Comparison of ENCODE assay signal across 12 cellular contexts in genomic region chr11:96097844-96098421, GRCh38.
DNase-seq lines count a peak whose midpoint lies in the region; ATAC-seq, FAIRE-seq and TF ChIP-seq lines count a peak whose summit lies in the region.
"Had no signal": no experiment of that assay in that cellular context is flagged by ENCODE, and none has a peak within 500 bp of the region (broad histone marks: within the 10 kb centered on the region; RNA-seq: fewer than 3 reads in every experiment).

No MANE protein-coding gene starts in this region.

- peak overlapping the region in 1 of 5 experiments; percentile 27 for H3K4me3 Mint-ChIP-seq in brain
- no peak overlapping the region for H3K4me3 Mint-ChIP-seq in stimulated activated naive B cell treated with anti-CD40 and anti-IgM and Interleukin-4, amounts not matched to agents 10 μg/mL and 1 μg/mL and 100 μg/mL, for 72 hours

- no peaks in the 10 kb centered on the region for H3K9me3 ChIP-seq in keratinocyte (ENCODE audit: control insufficient read depth, low read depth, low read length)
- no peaks in the 10 kb centered on the region for H3K9me3 ChIP-seq in upper lobe of right lung

- ATAC-seq in stimulated activated naive B cell treated with anti-CD40 and anti-IgM and Interleukin-4, amounts not matched to agents 10 μg/mL and 1 μg/mL and 100 μg/mL, for 72 hours (replicated peaks) = no peak
- no peak for ATAC-seq in upper lobe of right lung
- ATAC-seq in HG02642 (IDR thresholded peaks at IDR 0.05; ENCODE audit: poor library complexity, unreplicated experiment) = no peak

- no peaks in the 10 kb centered on the region for H3K27me3 ChIP-seq in keratinocyte (ENCODE audit: control insufficient read depth, extremely low read depth, insufficient read depth, low read length)
- H3K27me3 ChIP-seq in upper lobe of right lung = no peaks in the 10 kb centered on the region

- H2AFZ ChIP-seq in keratinocyte (ENCODE audit: control insufficient read depth, low read length) = peak overlapping the region; percentile 1

- H3K9ac ChIP-seq in keratinocyte (ENCODE audit: control insufficient read depth, extremely low read depth, insufficient read depth, low read length) = peak overlapping the region; percentile 61

- H3K9me3 Mint-ChIP-seq in brain = no peaks in the 10 kb centered on the region
- no peaks in the 10 kb centered on the region for H3K9me3 Mint-ChIP-seq in stimulated activated naive B cell treated with anti-CD40 and anti-IgM and Interleukin-4, amounts not matched to agents 10 μg/mL and 1 μg/mL and 100 μg/mL, for 72 hours

- DNase-seq in HCEC 1CT (peak; percentile 50), keratinocyte (ENCODE audit: low read depth, low spot score) (no peak), upper lobe of right lung (no peak), DMS79 (lab: John Stamatoyannopoulos, UW) (no peak)
- no peak for DNase-seq in stimulated activated naive B cell treated with anti-CD40 and anti-IgM and Interleukin-4, amounts not matched to agents 10 μg/mL and 1 μg/mL and 100 μg/mL, for 72 hours
- no peak for DNase-seq in activated CD4-positive, alpha-beta T cell treated with anti-CD3 and anti-CD28 coated beads for 4 hours
- DNase-seq: NCI-H774, posterior cingulate gyrus, T1000 had no signal

- TF ChIP-seq CTCF in brain (conservative IDR thresholded peaks at IDR 0.05) (no peak), keratinocyte (optimal IDR thresholded peaks at IDR 0.05 in 1 of 3, IDR thresholded peaks at IDR 0.05 in 1 of 3, conservative IDR thresholded peaks at IDR 0.05 in 1 of 3; ENCODE audit: extremely low read depth in 1 of 3, insufficient read depth in 2 of 3, low read length in 3 of 3) (no peak), upper lobe of right lung (IDR thresholded peaks at IDR 0.05) (no peak)

- peaks cover 3% of the 10 kb centered on the region for H3K36me3 Mint-ChIP-seq in brain
- H3K36me3 Mint-ChIP-seq in stimulated activated naive B cell treated with anti-CD40 and anti-IgM and Interleukin-4, amounts not matched to agents 10 μg/mL and 1 μg/mL and 100 μg/mL, for 72 hours = peaks cover 9 to 12% of the 10 kb centered on the region in 2 donors

- dilution Hi-C loops in keratinocyte (cut with MboI; ENCODE audit: extremely low pct_ligation_motif_present, low sequenced_read_pairs) = no loop called here

- peaks cover 4% of the 10 kb centered on the region for H3K9me1 ChIP-seq in keratinocyte (ENCODE audit: control insufficient read depth, extremely low read depth, insufficient read depth, low read length)

- H3K4me1 ChIP-seq in keratinocyte (ENCODE audit: control insufficient read depth, extremely low read depth, insufficient read depth, low read length) = peaks cover 58% of the 10 kb centered on the region
- H3K4me1 ChIP-seq in upper lobe of right lung = peaks cover 25% of the 10 kb centered on the region

- peak overlapping the region; percentile 78 for H3K4me2 ChIP-seq in keratinocyte (ENCODE audit: control insufficient read depth, extremely low read depth, insufficient read depth, low read depth, low read length)

- H3K4me3 ChIP-seq in keratinocyte (ENCODE audit: control insufficient read depth in 2 of 3, extremely low read depth in 1 of 3, insufficient read depth in 2 of 3, low read depth in 1 of 3, low read length in 3 of 3) (peak overlapping the region in 2 of 3 experiments; percentile 30 to 38), upper lobe of right lung (no peak overlapping the region)

- H3K27ac ChIP-seq in keratinocyte (ENCODE audit: control insufficient read depth, insufficient read depth, low read length) (peak overlapping the region; percentile 70), upper lobe of right lung (no peak overlapping the region)

- no peaks in the 10 kb centered on the region for H3K79me2 ChIP-seq in keratinocyte (ENCODE audit: control insufficient read depth, insufficient read depth, low read length)

- intact Hi-C loops in upper lobe of right lung (cut with DNase I) = no loop called here

- H3K27ac Mint-ChIP-seq in brain = peak overlapping the region in 3 of 5 experiments; percentile 64 to 86 (median 70)
- H3K27ac Mint-ChIP-seq in stimulated activated naive B cell treated with anti-CD40 and anti-IgM and Interleukin-4, amounts not matched to agents 10 μg/mL and 1 μg/mL and 100 μg/mL, for 72 hours = peak overlapping the region; percentile 25

- H3K36me3 ChIP-seq in keratinocyte (ENCODE audit: control insufficient read depth in 2 of 2, extremely low read depth in 1 of 2, insufficient read depth in 2 of 2, low read length in 2 of 2) (no peaks in the 10 kb centered on the region), upper lobe of right lung (peaks cover 2% of the 10 kb centered on the region)

- no peaks in the 10 kb centered on the region for H4K20me1 ChIP-seq in keratinocyte (ENCODE audit: control insufficient read depth, extremely low read depth, insufficient read depth, low read length)

- H3K4me1 Mint-ChIP-seq in brain = peaks cover 36% of the 10 kb centered on the region
- H3K4me1 Mint-ChIP-seq in stimulated activated naive B cell treated with anti-CD40 and anti-IgM and Interleukin-4, amounts not matched to agents 10 μg/mL and 1 μg/mL and 100 μg/mL, for 72 hours = peaks cover 7 to 10% of the 10 kb centered on the region in 2 donors

- peak; percentile 17 for FAIRE-seq in keratinocyte (lab: Jason Lieb, UNC)
- FAIRE-seq: GM18507 had no signal

- H3K27me3 Mint-ChIP-seq in brain = peaks cover 4% of the 10 kb centered on the region
- H3K27me3 Mint-ChIP-seq in stimulated activated naive B cell treated with anti-CD40 and anti-IgM and Interleukin-4, amounts not matched to agents 10 μg/mL and 1 μg/mL and 100 μg/mL, for 72 hours = no peaks in the 10 kb centered on the region
